8 cellular contexts compared by ENCODE assay signal in genomic region chr5:53479045-53479655, GRCh38. TPM values are rescaled to one million over a fixed set of nuclear protein-coding genes. Genes with fewer than 3 reads are reported as not detected.
DNase-seq lines count a peak whose midpoint lies in the region; ATAC-seq, FAIRE-seq and TF ChIP-seq lines count a peak whose summit lies in the region.

No MANE protein-coding gene starts in this region.

- WGBS in transverse colon (ENCODE audit: low coverage in 1 of 2), 2 donors = 1% methylated on average over 15 to 17 of the region's 17 CpGs

- TF ChIP-seq POLR2A in transverse colon (IDR thresholded peaks at IDR 0.05) = no peak

- peaks cover 0 to 10% of the 10 kb centered on the region in 2 donors for H3K4me1 ChIP-seq in kidney (ENCODE audit: control insufficient read depth in 1 of 2, insufficient read depth in 1 of 2, low read depth in 1 of 2, low read length in 2 of 2)
- peaks cover 4 to 39% (median 16%) of the 10 kb centered on the region in 4 donors for H3K4me1 ChIP-seq in transverse colon

- no peaks in the 10 kb centered on the region for H3K36me3 ChIP-seq in kidney (ENCODE audit: control insufficient read depth in 1 of 2, insufficient read depth in 2 of 2, low read length in 2 of 2)
- H3K36me3 ChIP-seq in transverse colon = no peaks in the 10 kb centered on the region

- intact Hi-C loops in kidney (cut with DNase I) = loop anchor here (5.0 kb wide), 1 partner anchor 743 kb away; no protein-coding TSS in a partner anchor
- intact Hi-C loops in transverse colon (cut with DNase I; ENCODE audit: low total_unique reads) = no loop called here

- peaks cover 27% of the 10 kb centered on the region for H3K4me1 Mint-ChIP-seq in activated T-cell treated with anti-CD3 and anti-CD28 coated beads, Interleukin-2, amount 50 U/mL, for 4 hours (ENCODE audit: low read depth)
- peaks cover 18% of the 10 kb centered on the region for H3K4me1 Mint-ChIP-seq in activated T-helper 17 cell treated with anti-CD3 and anti-CD28 coated beads, Interleukin-2, amount 50 U/mL, for 72 hours

- peak overlapping the region; percentile 64 to 79 for H3K4me3 ChIP-seq in kidney (ENCODE audit: low read length in 2 of 2)
- peak overlapping the region; percentile 50 to 82 (median 66) for H3K4me3 ChIP-seq in transverse colon

- H3K27ac Mint-ChIP-seq in activated T-helper 17 cell treated with anti-CD3 and anti-CD28 coated beads, Interleukin-2, amount 50 U/mL, for 72 hours = no peak overlapping the region

- ATAC-seq in activated T-cell treated with anti-CD3 and anti-CD28 coated beads, Interleukin-2, amount 50 U/mL, for 4 hours = no peak
- ATAC-seq in activated T-helper 17 cell treated with anti-CD3 and anti-CD28 coated beads, Interleukin-2, amount 50 U/mL, for 72 hours (replicated peaks) = no peak
- ATAC-seq in GM21423 (IDR thresholded peaks at IDR 0.05; ENCODE audit: unreplicated experiment) = no peak

- peak overlapping the region; percentile 86 for H3K4me3 Mint-ChIP-seq in activated T-cell treated with anti-CD3 and anti-CD28 coated beads, Interleukin-2, amount 50 U/mL, for 4 hours
- peak overlapping the region; percentile 90 for H3K4me3 Mint-ChIP-seq in activated T-helper 17 cell treated with anti-CD3 and anti-CD28 coated beads, Interleukin-2, amount 50 U/mL, for 72 hours

- H3K9me3 Mint-ChIP-seq in activated T-cell treated with anti-CD3 and anti-CD28 coated beads, Interleukin-2, amount 50 U/mL, for 4 hours = no peaks in the 10 kb centered on the region
- no peaks in the 10 kb centered on the region for H3K9me3 Mint-ChIP-seq in activated T-helper 17 cell treated with anti-CD3 and anti-CD28 coated beads, Interleukin-2, amount 50 U/mL, for 72 hours

- H3K9me3 ChIP-seq in kidney (ENCODE audit: control insufficient read depth in 1 of 2, low read length in 2 of 2) = no peaks in the 10 kb centered on the region
- no peaks in the 10 kb centered on the region for H3K9me3 ChIP-seq in transverse colon

- H3K27me3 Mint-ChIP-seq in activated T-cell treated with anti-CD3 and anti-CD28 coated beads, Interleukin-2, amount 50 U/mL, for 4 hours (ENCODE audit: low read depth) = peaks cover 63% of the 10 kb centered on the region
- H3K27me3 Mint-ChIP-seq in activated T-helper 17 cell treated with anti-CD3 and anti-CD28 coated beads, Interleukin-2, amount 50 U/mL, for 72 hours = peaks cover 59% of the 10 kb centered on the region

- in situ Hi-C loops in transverse colon (cut with MboI; ENCODE audit: low pct_ligation_motif_present in 1 of 4, low pct_unique_long_range_greater_than_20kb in 1 of 4, low sequenced_read_pairs in 3 of 4) = loop anchor here in 1 of 4 donors (25.0 kb wide), 1 partner anchor 758 kb away; no protein-coding TSS in a partner anchor

- DNase-seq in activated T-cell treated with anti-CD3 and anti-CD28 coated beads, Interleukin-2, amount 50 U/mL, for 4 hours = no peak
- no peak for DNase-seq in activated T-cell treated with anti-CD3 and anti-CD28 coated beads, Interleukin-2, amount 50 U/mL, for 48 hours
- DNase-seq in kidney = no peak
- DNase-seq in transverse colon = no peak
- no peak for DNase-seq in activated CD4-positive, alpha-beta T cell treated with anti-CD3 and anti-CD28 coated beads, Interleukin-2, amount 50 U/mL, for 4 hours
- no peak for DNase-seq in caudate nucleus (lab: John Stamatoyannopoulos, UW)

- H3K9ac ChIP-seq in kidney (ENCODE audit: low read length in 2 of 2) = no peak overlapping the region

- TF ChIP-seq CTCF in kidney (IDR thresholded peaks at IDR 0.05; ENCODE audit: borderline replicate concordance, extremely low read depth, insufficient read depth) (no peak), transverse colon (IDR thresholded peaks at IDR 0.05) (no peak)

- no peaks in the 10 kb centered on the region for H3K36me3 Mint-ChIP-seq in activated T-cell treated with anti-CD3 and anti-CD28 coated beads, Interleukin-2, amount 50 U/mL, for 4 hours (ENCODE audit: insufficient read depth)
- H3K36me3 Mint-ChIP-seq in activated T-helper 17 cell treated with anti-CD3 and anti-CD28 coated beads, Interleukin-2, amount 50 U/mL, for 72 hours (ENCODE audit: low read depth) = peaks cover 7% of the 10 kb centered on the region

- no peak for FAIRE-seq in kidney (lab: Jason Lieb, UNC)

- H3K27ac ChIP-seq in kidney (ENCODE audit: low read depth in 2 of 2, low read length in 2 of 2) (peak overlapping the region in 1 of 2 donors; percentile 5), transverse colon (peak overlapping the region; percentile 74 to 90 (median 80)), caudate nucleus (ENCODE audit: low read depth, low read length) (no peak overlapping the region)

- peaks cover 78% of the 10 kb centered on the region for H3K27me3 ChIP-seq in transverse colon

- TF ChIP-seq EP300 in transverse colon (IDR thresholded peaks at IDR 0.05; ENCODE audit: low read depth) = no peak

RNA-seq across cellular contexts. Expression of gene FST, which starts 1.3 kb away (rescaled TPM):
- 1 to 10 TPM; 1.6 to 3.9 (median 3.5) TPM for total RNA-seq in activated T-cell treated with anti-CD3 and anti-CD28 coated beads, Interleukin-2, amount 50 U/mL, for 4 hours
- total RNA-seq in activated T-helper 17 cell treated with anti-CD3 and anti-CD28 coated beads, Interleukin-2, amount 50 U/mL, for 72 hours = not detected
- total RNA-seq in kidney (2.7 TPM), transverse colon (10 to 100 TPM in 1 of 4 donors, 1 to 10 TPM in 3; 3.4 to 25.7 (median 5.3) TPM)
- 0.45 TPM for polyA plus RNA-seq in kidney (ENCODE audit: insufficient read depth, low read depth, low replicate concordance)
